Comparison of ENCODE assay signal across 2 cellular contexts in genomic region chr12:69099201-69099837, GRCh38.
TF ChIP-seq lines count a peak whose summit lies in the region.

No MANE protein-coding gene starts in this region.

TF ChIP-seq in SK-N-SH, 30 proteins besides CTCF, POLR2A, EP300 and RAD21:
- no peak for TF ChIP-seq TEAD4 (IDR thresholded peaks at IDR 0.05; ENCODE audit: borderline replicate concordance, insufficient read depth)
- TF ChIP-seq MAX (IDR thresholded peaks at IDR 0.05; ENCODE audit: low read depth): no peak

TF ChIP-seq in SK-N-SH treated with all-trans-retinoic acid at 6 μM for 48 hours, 23 proteins besides CTCF, POLR2A, EP300 and RAD21:
- no peak for TF ChIP-seq BACH2 (CRISPR knock-in tag; IDR thresholded peaks at IDR 0.05; ENCODE audit: borderline replicate concordance)
- no peak for TF ChIP-seq ARNTL (CRISPR knock-in tag; IDR thresholded peaks at IDR 0.05; ENCODE audit: borderline replicate concordance, low read depth)
- no peak for TF ChIP-seq TCF4 (CRISPR knock-in tag; IDR thresholded peaks at IDR 0.05; ENCODE audit: borderline replicate concordance)
- TF ChIP-seq ZNF70 (CRISPR knock-in tag; IDR thresholded peaks at IDR 0.05): no peak
- no peak for TF ChIP-seq SNAI2 (CRISPR knock-in tag; IDR thresholded peaks at IDR 0.05)
- TF ChIP-seq RARB (CRISPR knock-in tag; IDR thresholded peaks at IDR 0.05): no peak
- TF ChIP-seq PPARA (CRISPR knock-in tag; IDR thresholded peaks at IDR 0.05; ENCODE audit: borderline replicate concordance): no peak
- no peak for TF ChIP-seq ZNF8 (CRISPR knock-in tag; IDR thresholded peaks at IDR 0.05)
- no peak for TF ChIP-seq ISL1 (CRISPR knock-in tag; IDR thresholded peaks at IDR 0.05)
- no peak for TF ChIP-seq CSDC2 (CRISPR knock-in tag; IDR thresholded peaks at IDR 0.05)
- no peak for TF ChIP-seq CSRNP3 (CRISPR knock-in tag; IDR thresholded peaks at IDR 0.05)
- no peak for TF ChIP-seq CREB5 (CRISPR knock-in tag; IDR thresholded peaks at IDR 0.05; ENCODE audit: low read depth)
- TF ChIP-seq TOX (CRISPR knock-in tag; IDR thresholded peaks at IDR 0.05; ENCODE audit: borderline replicate concordance): no peak
TF ChIP-seq in SK-N-SH treated with all-trans-retinoic acid at 6 μM for 48 hours: peak in this region for 0.
